1 cellular context compared by ENCODE assay signal in the genomic region with DNA sequence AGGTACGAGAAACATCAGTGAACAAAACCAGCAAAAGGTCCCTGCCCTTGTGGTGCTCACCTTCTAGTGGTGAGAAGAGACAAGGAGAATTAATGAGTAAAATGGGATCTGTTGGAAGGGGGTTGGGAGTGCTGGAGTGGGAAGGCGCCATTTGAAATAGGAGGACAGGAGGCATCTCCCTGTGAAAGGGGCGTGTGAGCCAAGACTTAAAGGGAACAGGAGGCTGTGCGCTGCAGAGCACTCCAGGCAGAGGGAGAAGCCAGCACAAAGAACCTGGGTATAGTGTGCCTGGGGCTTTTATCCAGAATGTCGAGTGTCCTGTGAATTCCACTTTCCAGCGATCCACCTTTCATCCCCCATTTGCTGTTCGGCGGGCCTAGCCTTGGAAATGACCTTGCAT.
TF ChIP-seq lines count a peak whose summit lies in the region.

No MANE protein-coding gene starts in this region.

TF ChIP-seq in IMR-90, 13 proteins besides CTCF, POLR2A, EP300 and RAD21:
- TF ChIP-seq USF2 (IDR thresholded peaks at IDR 0.05; ENCODE audit: low read depth, low read length) (no peak), SMC3 (IDR thresholded peaks at IDR 0.05; ENCODE audit: low read depth, low read length) (no peak), CHD1 (IDR thresholded peaks at IDR 0.05; ENCODE audit: low read depth, low read length) (no peak), RFX5 (IDR thresholded peaks at IDR 0.05; ENCODE audit: low read depth, low read length) (no peak)
